17 cellular contexts compared by ENCODE assay signal in genomic region chr20:9928955-9929354, GRCh38.
"Had no signal": no experiment of that assay in that cellular context is flagged by ENCODE, and none has a peak within 500 bp of the region (broad histone marks: within the 10 kb centered on the region; RNA-seq: fewer than 3 reads in every experiment).

No MANE protein-coding gene starts in this region.

- H3K9ac ChIP-seq: KMS-11, SK-N-SH had no signal

- H3K36me3 ChIP-seq: adrenal gland, SJSA1 had no signal

- H3K4me2 ChIP-seq: KMS-11, SK-N-SH had no signal

- H3K4me1 ChIP-seq: adrenal gland, SJSA1 had no signal

- H3K27ac ChIP-seq: adrenal gland, body of pancreas, KMS-11, SJSA1 had no signal

- H3K27me3 ChIP-seq: adrenal gland, body of pancreas, SJSA1 had no signal

- DNase-seq: activated CD4-positive, alpha-beta T cell treated with anti-CD3 and anti-CD28 coated beads, Interleukin-2, amount 10 ng/mL, durations not matched to agents 24 days and 14 days; activated CD4-positive, alpha-beta T cell treated with anti-CD3 and anti-CD28 coated beads, Interleukin-2, amount 50 U/mL, for 48 hours; activated CD8-positive, alpha-beta T cell treated with anti-CD3 and anti-CD28 coated beads, Interleukin-2, amount 10 ng/mL, durations not matched to agents 7 days and 5 days; activated gamma-delta T cell treated with Interleukin-2 at 50 U/mL for 16 hours; activated naive CD4-positive, alpha-beta T cell treated with anti-CD3 and anti-CD28 coated beads for 36 hours; activated T-cell treated with anti-CD3 and anti-CD28 coated beads, Interleukin-2, amount 50 U/mL, for 4 hours; adrenal gland; body of pancreas; central memory CD4-positive, alpha-beta T cell; NCI-H1417; NCI-H187; NCI-H2081 treated with DMSO at 0.1 percent for 48 hours; NCI-H526 treated with DMSO at 0.1 percent for 48 hours; OCI-M1; SK-N-SH had no signal

- H3K4me3 ChIP-seq: adrenal gland, body of pancreas, SJSA1 had no signal
